In genomic region chr10:86710987-86711236, GRCh38 we compare ENCODE assay signal across 8 cellular contexts. TPM values are rescaled to one million over a fixed set of nuclear protein-coding genes. Genes with fewer than 3 reads are reported as not detected.
A peak's percentile ranks its signal among the peaks of the same experiment; 100 is the strongest.
DNase-seq lines count a peak whose midpoint lies in the region; ATAC-seq, FAIRE-seq and TF ChIP-seq lines count a peak whose summit lies in the region.

No MANE protein-coding gene starts in this region.

- TF ChIP-seq CTCF in Panc1 (IDR thresholded peaks at IDR 0.05), result no peak
- no peak for TF ChIP-seq CTCF in esophagus squamous epithelium (IDR thresholded peaks at IDR 0.05)
- no peak for TF ChIP-seq CTCF in D721Med (IDR thresholded peaks at IDR 0.05; ENCODE audit: insufficient read depth, missing control alignments)

- FAIRE-seq in D721Med (lab: Jason Lieb, UNC), result no peak

- intact Hi-C loops in Panc1 (cut with micrococcal nuclease; ENCODE audit: unreplicated experiment), result loop anchor here (2.0 kb wide), 1 partner anchor 188 kb away; no protein-coding TSS in a partner anchor
- intact Hi-C loops in esophagus squamous epithelium (cut with DNase I), result no loop called here

- H3K4me1 ChIP-seq in Panc1 (ENCODE audit: control insufficient read depth, insufficient read depth, low read length) (peaks cover 18% of the 10 kb centered on the region), esophagus squamous epithelium (peaks cover 6 to 30% (median 12%) of the 10 kb centered on the region in 3 donors)

- POLR2A ChIA-PET in Panc1 (lab: Charles Lee), result no interaction called here

- H3K36me3 ChIP-seq in Panc1 (ENCODE audit: control insufficient read depth, insufficient read depth, low read length) (no peaks in the 10 kb centered on the region), esophagus squamous epithelium (no peaks in the 10 kb centered on the region)

- DNase-seq in Panc1 (ENCODE audit: low read depth, low spot score) (no peak), esophagus squamous epithelium (lab: John Stamatoyannopoulos, UW) (no peak), D721Med (ENCODE audit: insufficient read length, low spot score) (no peak), NCI-H446 (lab: John Stamatoyannopoulos, UW) (no peak)

- H3K27me3 ChIP-seq in Panc1 (ENCODE audit: control insufficient read depth, insufficient read depth, low read length) (no peaks in the 10 kb centered on the region), esophagus squamous epithelium (peaks cover 0 to 30% (median 0%) of the 10 kb centered on the region in 4 donors)

- H3K27ac ChIP-seq in Panc1 (ENCODE audit: low read length) (peak overlapping the region; percentile 99), esophagus squamous epithelium (peak overlapping the region; percentile 94 to 98 (median 96)), skin epidermis (peak overlapping the region; percentile 90 to 99 (median 97))

- BruUV-seq in Panc1 (replicated peaks; lab: Mats Ljungman, UMichigan), result no TSS peak

- in situ Hi-C loops in Panc1 (cut with HindIII; ENCODE audit: low pct_unique_long_range_greater_than_20kb, low sequenced_read_pairs), result no loop called here

- H3K9me3 ChIP-seq in Panc1 (ENCODE audit: control insufficient read depth, insufficient read depth, low read depth, low read length) (no peaks in the 10 kb centered on the region), esophagus squamous epithelium (no peaks in the 10 kb centered on the region)

- CTCF ChIA-PET in Panc1 (lab: Charles Lee), result no interaction called here

- 9 to 16% methylated on average over 7 to 10 of the region's 11 CpGs for WGBS in esophagus squamous epithelium, 2 donors

- H3K4me3 ChIP-seq in Panc1 (ENCODE audit: low read depth in 2 of 2, low read length in 2 of 2) (peak overlapping the region; percentile 59 to 69), esophagus squamous epithelium (peak overlapping the region; percentile 72 to 97 (median 78)), skin epidermis (peak overlapping the region; percentile 46 to 93 (median 75))

- ATAC-seq in GM19395 (IDR thresholded peaks at IDR 0.05; ENCODE audit: unreplicated experiment) (peak; percentile 8), Panc1 (peak; percentile 37; the same call in 1 of the 2 replicates), GM21737 (IDR thresholded peaks at IDR 0.05; ENCODE audit: unreplicated experiment) (no peak), HG02759 (IDR thresholded peaks at IDR 0.05; ENCODE audit: unreplicated experiment) (no peak)

- TF ChIP-seq POLR2A in esophagus squamous epithelium (IDR thresholded peaks at IDR 0.05), result no peak

RNA-seq across cellular contexts. Expression of gene LDB3, which starts 42.6 kb away (rescaled TPM):
- 0.15 TPM for total RNA-seq in Panc1 (2021; ENCODE audit: unreplicated experiment)
- 0.31 TPM for polyA plus RNA-seq in Panc1 (2012; ENCODE audit: insufficient read length)
- total RNA-seq in esophagus squamous epithelium, result 1 to 10 TPM in 1 of 4 donors, under 1 TPM in 3; 0.09 to 3.4 (median 0.35) TPM

RNA-seq across cellular contexts. Expression of gene BMPR1A, which starts 45.5 kb away (rescaled TPM):
- total RNA-seq in Panc1 (2021; ENCODE audit: unreplicated experiment) (94.3 TPM), esophagus squamous epithelium (10 to 100 TPM in 3 of 4 donors, 1 to 10 TPM in 1; 5.2 to 40.2 (median 26.0) TPM)
- polyA plus RNA-seq in Panc1 (2012; ENCODE audit: insufficient read length), result 22.0 TPM

RNA-seq across cellular contexts. Expression of gene OPN4, which starts 56.6 kb away (rescaled TPM):
- total RNA-seq in Panc1 (2021; ENCODE audit: unreplicated experiment) (not detected), esophagus squamous epithelium (not detected)
- not detected for polyA plus RNA-seq in Panc1 (2012; ENCODE audit: insufficient read length)

Comparison
In these comparisons a context has a peak if more than half of its experiments do, and no peak if none do; other contexts are left out.
1. ATAC-seq: peak in GM19395 (single experiment) and Panc1 (single experiment); none in GM21737 (single experiment) and HG02759 (single experiment).
2. Peak in every context shown above with its lines, with median percentiles within 50 percentile points of each other: H3K27ac ChIP-seq and H3K4me3 ChIP-seq.